24 cellular contexts compared by ENCODE assay signal in genomic region chr16:53045554-53046250, GRCh38. TPM values are rescaled to one million over a fixed set of nuclear protein-coding genes. Genes with fewer than 3 reads are reported as not detected.
DNase-seq lines count a peak whose midpoint lies in the region; ATAC-seq and TF ChIP-seq lines count a peak whose summit lies in the region.
"Had no signal": no experiment of that assay in that cellular context is flagged by ENCODE, and none has a peak within 500 bp of the region (broad histone marks: within the 10 kb centered on the region; RNA-seq: fewer than 3 reads in every experiment).

No MANE protein-coding gene starts in this region.

- CTCF ChIA-PET in A673 (lab: Charles Lee): no interaction called here

- peak overlapping the region; percentile 50 for H3K27ac ChIP-seq in A673 (ENCODE audit: low read depth, low read length, poor library complexity, severe bottlenecking)
- H3K27ac ChIP-seq in esophagus (ENCODE audit: low read depth in 2 of 2, low read length in 1 of 2): peak overlapping the region; percentile 88 to 93
- peak overlapping the region; percentile 87 to 88 for H3K27ac ChIP-seq in mucosa of rectum (ENCODE audit: low read depth in 2 of 2, low read length in 2 of 2)
- no peak overlapping the region for H3K27ac ChIP-seq in effector memory CD4-positive, alpha-beta T cell (ENCODE audit: insufficient read depth, low read length, poor library complexity, severe bottlenecking)
- H3K27ac ChIP-seq: BLaER1, esophagus muscularis mucosa, gastrocnemius medialis, parathyroid adenoma, uterus had no signal

- H3K4me3 Mint-ChIP-seq in endothelial cell (ENCODE audit: unreplicated experiment): no peak overlapping the region
- H3K4me3 Mint-ChIP-seq: activated naive CD4-positive, alpha-beta T cell treated with anti-CD3 and anti-CD28 coated beads, Interleukin-2, amount 10 ng/mL, durations not matched to agents 7 days and 5 days; HFFc6; natural killer cell had no signal

- POLR2A ChIA-PET in A673 (lab: Charles Lee; ENCODE audit: low non-redundant PET): no interaction called here

- H3K36me3 Mint-ChIP-seq in endothelial cell (ENCODE audit: low read depth, unreplicated experiment): peaks cover 16% of the 10 kb centered on the region
- H3K36me3 Mint-ChIP-seq: activated naive CD4-positive, alpha-beta T cell treated with anti-CD3 and anti-CD28 coated beads, Interleukin-2, amount 10 ng/mL, durations not matched to agents 7 days and 5 days; natural killer cell had no signal

- no peak for DNase-seq in A673 (ENCODE audit: low spot score)
- DNase-seq in LoVo (ENCODE audit: low spot score): peak; percentile 60
- DNase-seq in endothelial cell (ENCODE audit: low spot score): no peak
- DNase-seq in mucosa of gallbladder (ENCODE audit: low spot score): no peak
- DNase-seq in effector memory CD4-positive, alpha-beta T cell: no peak
- DNase-seq: ACHN; activated naive CD4-positive, alpha-beta T cell treated with anti-CD3 and anti-CD28 coated beads, Interleukin-2, amount 10 ng/mL, durations not matched to agents 7 days and 5 days; activated T-cell treated with anti-CD3 and anti-CD28 coated beads, Interleukin-2, amount 50 U/mL, for 48 hours; amygdala; central memory CD4-positive, alpha-beta T cell; gastrocnemius medialis; HFFc6; islet precursor cell; natural killer cell; NCI-H1092; NCI-H1930; uterus had no signal

- no peak for TF ChIP-seq CTCF in A673 (conservative IDR thresholded peaks at IDR 0.05; ENCODE audit: low read depth, low read length)
- TF ChIP-seq CTCF in endothelial cell (IDR thresholded peaks at IDR 0.05; ENCODE audit: unreplicated experiment): no peak

- H3K27me3 ChIP-seq in A673 (replicated peaks; ENCODE audit: insufficient read depth, low read depth, low read length, poor library complexity): no peaks in the 10 kb centered on the region
- no peaks in the 10 kb centered on the region for H3K27me3 ChIP-seq in esophagus (ENCODE audit: control insufficient read depth in 1 of 2, insufficient read depth in 2 of 2, low read length in 2 of 2)
- no peaks in the 10 kb centered on the region for H3K27me3 ChIP-seq in mucosa of rectum (ENCODE audit: control insufficient read depth in 2 of 2, insufficient read depth in 2 of 2, low read length in 2 of 2)
- no peaks in the 10 kb centered on the region for H3K27me3 ChIP-seq in effector memory CD4-positive, alpha-beta T cell (replicated peaks; ENCODE audit: control insufficient read depth, insufficient read depth, low read length, poor library complexity, severe bottlenecking)
- H3K27me3 ChIP-seq: BLaER1, uterus had no signal

- WGBS in esophagus, 2 donors: 51 to 67% methylated on average over 5 of the region's 5 CpGs

- H3K27ac Mint-ChIP-seq in endothelial cell (ENCODE audit: unreplicated experiment): no peak overlapping the region
- H3K27ac Mint-ChIP-seq: activated naive CD4-positive, alpha-beta T cell treated with anti-CD3 and anti-CD28 coated beads, Interleukin-2, amount 10 ng/mL, durations not matched to agents 7 days and 5 days; HFFc6; natural killer cell had no signal

- H3K9me3 Mint-ChIP-seq in endothelial cell (ENCODE audit: unreplicated experiment): no peaks in the 10 kb centered on the region
- H3K9me3 Mint-ChIP-seq: activated naive CD4-positive, alpha-beta T cell treated with anti-CD3 and anti-CD28 coated beads, Interleukin-2, amount 10 ng/mL, durations not matched to agents 7 days and 5 days; HFFc6; natural killer cell had no signal

- H3K36me3 ChIP-seq in A673 (ENCODE audit: insufficient read depth, low read length, poor library complexity, severe bottlenecking) (no peaks in the 10 kb centered on the region), esophagus (ENCODE audit: control insufficient read depth in 2 of 2, insufficient read depth in 2 of 2, low read length in 1 of 2) (no peaks in the 10 kb centered on the region), mucosa of rectum (ENCODE audit: control insufficient read depth in 2 of 2, insufficient read depth in 2 of 2, low read length in 2 of 2) (no peaks in the 10 kb centered on the region)
- no peaks in the 10 kb centered on the region for H3K36me3 ChIP-seq in effector memory CD4-positive, alpha-beta T cell (ENCODE audit: control insufficient read depth, insufficient read depth, low read length)
- H3K36me3 ChIP-seq: BLaER1, esophagus muscularis mucosa, gastrocnemius medialis, uterus had no signal

- no peak for ATAC-seq in GM19455 (IDR thresholded peaks at IDR 0.05; ENCODE audit: unreplicated experiment)
- ATAC-seq: gastrocnemius medialis, natural killer cell, sciatic nerve had no signal

- peaks cover 11% of the 10 kb centered on the region for H3K27me3 Mint-ChIP-seq in endothelial cell (ENCODE audit: unreplicated experiment)

- peak overlapping the region; percentile 52 to 54 for H3K9ac ChIP-seq in mucosa of rectum (ENCODE audit: low read depth in 1 of 2, low read length in 2 of 2)
- H3K9ac ChIP-seq: BLaER1, parathyroid adenoma had no signal

- H3K4me3 ChIP-seq in A673 (ENCODE audit: low read depth, low read length, poor library complexity, severe bottlenecking): no peak overlapping the region
- no peak overlapping the region for H3K4me3 ChIP-seq in esophagus (ENCODE audit: low read depth in 1 of 2, low read length in 2 of 2)
- H3K4me3 ChIP-seq in mucosa of rectum (ENCODE audit: low read length in 2 of 2): peak overlapping the region; percentile 12 to 33
- H3K4me3 ChIP-seq in effector memory CD4-positive, alpha-beta T cell (ENCODE audit: insufficient read depth, low read depth, low read length, poor library complexity, severe bottlenecking): no peak overlapping the region
- H3K4me3 ChIP-seq: BLaER1, esophagus muscularis mucosa, gastrocnemius medialis, uterus had no signal

- BruUV-seq in A673 (replicated peaks; lab: Mats Ljungman, UMichigan): no TSS peak

- intact Hi-C loops in A673 (cut with micrococcal nuclease; ENCODE audit: unreplicated experiment): no loop called here

- H3K9me3 ChIP-seq in A673 (ENCODE audit: low read depth, low read length, poor library complexity, severe bottlenecking) (no peaks in the 10 kb centered on the region), esophagus (ENCODE audit: control insufficient read depth in 2 of 2, insufficient read depth in 1 of 2, low read depth in 1 of 2, low read length in 1 of 2) (no peaks in the 10 kb centered on the region), mucosa of rectum (ENCODE audit: control insufficient read depth in 2 of 2, low read length in 2 of 2) (no peaks in the 10 kb centered on the region)
- H3K9me3 ChIP-seq in effector memory CD4-positive, alpha-beta T cell (ENCODE audit: control insufficient read depth, low read length): no peaks in the 10 kb centered on the region
- H3K9me3 ChIP-seq: esophagus muscularis mucosa, gastrocnemius medialis, uterus had no signal

- H3K4me1 ChIP-seq in A673 (ENCODE audit: insufficient read depth, low read length, poor library complexity, severe bottlenecking) (peaks cover 50% of the 10 kb centered on the region), esophagus (ENCODE audit: control insufficient read depth in 2 of 2, insufficient read depth in 2 of 2, low read length in 1 of 2) (peaks cover 0 to 7% of the 10 kb centered on the region in 2 donors), mucosa of rectum (ENCODE audit: control insufficient read depth in 2 of 2, insufficient read depth in 2 of 2, low read length in 2 of 2) (peaks cover 45 to 61% of the 10 kb centered on the region in 2 donors)
- H3K4me1 ChIP-seq in effector memory CD4-positive, alpha-beta T cell (ENCODE audit: control insufficient read depth, insufficient read depth, low read length, poor library complexity, severe bottlenecking): no peaks in the 10 kb centered on the region
- H3K4me1 ChIP-seq: gastrocnemius medialis, uterus had no signal

- peaks cover 21% of the 10 kb centered on the region for H3K4me1 Mint-ChIP-seq in endothelial cell (ENCODE audit: unreplicated experiment)
- H3K4me1 Mint-ChIP-seq: activated naive CD4-positive, alpha-beta T cell treated with anti-CD3 and anti-CD28 coated beads, Interleukin-2, amount 10 ng/mL, durations not matched to agents 7 days and 5 days; natural killer cell had no signal

RNA-seq across cellular contexts. Expression of gene CHD9NB, which starts 7.0 kb away (rescaled TPM):
- total RNA-seq in A673 (2021): 3.8 and 4.3 TPM in 2 replicates
- polyA plus RNA-seq in esophagus: 1 to 10 TPM; 3.4 to 9.4 TPM
- total RNA-seq in endothelial cell (ENCODE audit: unreplicated experiment): 2.0 TPM
- 4.8 TPM for total RNA-seq in mucosa of gallbladder

RNA-seq across cellular contexts. Expression of gene CHD9, which starts 9.1 kb away (rescaled TPM):
- total RNA-seq in A673 (2021): 64.1 and 76.8 TPM in 2 replicates
- 10 to 100 TPM in 1 of 2 donors, 1 to 10 TPM in 1; 9.2 to 11.1 TPM for polyA plus RNA-seq in esophagus
- total RNA-seq in endothelial cell (ENCODE audit: unreplicated experiment): 49.2 TPM
- total RNA-seq in mucosa of gallbladder: 71.4 TPM

Comparison
In these comparisons a context has a peak if more than half of its experiments do, and no peak if none do; other contexts are left out.
1. H3K4me3 ChIP-seq: peak in mucosa of rectum (2 of 2); none in A673 (single experiment), esophagus (0 of 2) and effector memory CD4-positive, alpha-beta T cell (single experiment).